In the genomic region with DNA sequence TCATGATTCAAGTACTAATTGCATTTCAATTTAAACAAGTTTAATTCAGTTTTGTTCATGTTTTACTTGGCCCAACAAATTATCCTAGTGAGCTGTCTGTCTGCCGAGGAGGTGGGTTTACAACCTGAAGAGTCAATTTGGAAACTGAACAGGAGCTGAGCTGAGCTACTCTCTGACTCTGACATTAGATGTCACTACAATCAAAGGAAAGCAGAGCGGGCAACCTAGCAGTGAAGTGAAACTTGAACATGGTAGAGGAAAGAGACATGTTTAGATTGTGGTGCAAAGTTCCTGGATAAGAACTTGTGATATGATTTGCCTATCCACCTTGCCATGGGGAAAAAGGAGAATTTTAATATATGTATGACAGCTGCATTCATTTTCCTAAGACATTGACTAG, we compare ENCODE assay signal across 8 cellular contexts. TPM values are rescaled to one million over a fixed set of nuclear protein-coding genes. Genes with fewer than 3 reads are reported as not detected.
DNase-seq lines count a peak whose midpoint lies in the region; ATAC-seq and TF ChIP-seq lines count a peak whose summit lies in the region.

No MANE protein-coding gene starts in this region.

- no peaks in the 10 kb centered on the region; the same call in 1 of the 2 replicates for H3K9me2 ChIP-seq in PC-9 (ENCODE audit: insufficient read depth)

- ATAC-seq in HG03457 (IDR thresholded peaks at IDR 0.05; ENCODE audit: unreplicated experiment) = peak; percentile 61

- no peak for TF ChIP-seq EP300 in esophagus muscularis mucosa (IDR thresholded peaks at IDR 0.05)

- H3K27ac Mint-ChIP-seq in neural crest cell (ENCODE audit: unreplicated experiment) = no peak overlapping the region

- H4K20me1 ChIP-seq in PC-9 (ENCODE audit: insufficient read depth) = no peaks in the 10 kb centered on the region

- H3K36me3 ChIP-seq in PC-9 (ENCODE audit: low read depth) (no peaks in the 10 kb centered on the region), esophagus muscularis mucosa (no peaks in the 10 kb centered on the region), uterus (no peaks in the 10 kb centered on the region)

- TF ChIP-seq CTCF in AG10803 (conservative IDR thresholded peaks at IDR 0.05; ENCODE audit: low read length) (peak; percentile 75), GM12872 (IDR thresholded peaks at IDR 0.05; ENCODE audit: insufficient read depth, low read depth, low read length) (peak; percentile 37; the same call in 2 of the 3 replicates), PC-9 (conservative IDR thresholded peaks at IDR 0.05) (peak; percentile 84), esophagus muscularis mucosa (IDR thresholded peaks at IDR 0.05) (peak in 2 of 3 experiments; percentile 30 to 40), neural crest cell (conservative IDR thresholded peaks at IDR 0.05) (peak; percentile 71), uterus (IDR thresholded peaks at IDR 0.05) (no peak)

- WGBS in esophagus muscularis mucosa = 36% methylated on average over 2 of the region's 2 CpGs

- H3F3A ChIP-seq in PC-9 (ENCODE audit: insufficient read depth, low read depth) = 0 out of 2 replicates have a peak, but pooled peaks cover 9% of the 10 kb centered on the region

- DNase-seq in AG10803 (ENCODE audit: low read depth) = peak; percentile 56
- peak; percentile 44 to 73 for DNase-seq in PC-9
- DNase-seq in esophagus muscularis mucosa (ENCODE audit: extremely low spot score) = no peak
- no peak for DNase-seq in neural crest cell (ENCODE audit: low read depth, low spot score)
- DNase-seq in uterus = no peak
- DNase-seq in stimulated activated CD4-positive, alpha-beta T cell treated with anti-CD3 and anti-CD28 coated beads, Interleukin-4, amount 100 ng/mL, for 1 hour = no peak

- H3K79me2 ChIP-seq in PC-9 (ENCODE audit: low read depth) = no peaks in the 10 kb centered on the region

- H3K4me3 ChIP-seq in AG10803 (ENCODE audit: low read length) (no peak overlapping the region), PC-9 (no peak overlapping the region), esophagus muscularis mucosa (no peak overlapping the region), uterus (no peak overlapping the region)

- CTCF ChIA-PET in PC-9 (lab: Charles Lee) = interaction anchor here (0.6 to 1.7 kb wide), 15 partner anchors 26 to 1681 kb away, joined by 3 to 11 read pairs (median 3); no protein-coding TSS in a partner anchor

- H3K4me1 Mint-ChIP-seq in neural crest cell = no peaks in the 10 kb centered on the region

- peak overlapping the region; percentile 25 for H3K4me2 ChIP-seq in PC-9

- BruUV-seq in PC-9 (replicated peaks; lab: Mats Ljungman, UMichigan) = no TSS peak

- H3K27me3 ChIP-seq in PC-9 (ENCODE audit: insufficient read depth, low read depth) = no peaks in the 10 kb centered on the region
- no peaks in the 10 kb centered on the region for H3K27me3 ChIP-seq in esophagus muscularis mucosa
- no peaks in the 10 kb centered on the region for H3K27me3 ChIP-seq in uterus

- no peak overlapping the region for H3K27ac ChIP-seq in PC-9
- no peak overlapping the region for H3K27ac ChIP-seq in esophagus muscularis mucosa (replicated peaks in 1 of 4)
- no peak overlapping the region for H3K27ac ChIP-seq in uterus

- H2AFZ ChIP-seq in PC-9 = no peak overlapping the region

- no peaks in the 10 kb centered on the region for H3K36me3 Mint-ChIP-seq in neural crest cell (ENCODE audit: low read depth)

- H3K9me3 Mint-ChIP-seq in neural crest cell = peaks cover 3% of the 10 kb centered on the region

- TF ChIP-seq POLR2A in esophagus muscularis mucosa (IDR thresholded peaks at IDR 0.05; ENCODE audit: low read depth) (no peak), uterus (IDR thresholded peaks at IDR 0.05) (no peak)

- POLR2A ChIA-PET in PC-9 (lab: Charles Lee; ENCODE audit: unreplicated experiment) = interaction anchor here (0.6 kb wide), 2 partner anchors 25 to 1644 kb away, joined by 3 to 19 read pairs; no protein-coding TSS in a partner anchor

- no peak overlapping the region for H3K4me3 Mint-ChIP-seq in neural crest cell

- H3K9me3 ChIP-seq in PC-9 (ENCODE audit: insufficient read depth, low read depth) (no peaks in the 10 kb centered on the region), esophagus muscularis mucosa (no peaks in the 10 kb centered on the region), uterus (no peaks in the 10 kb centered on the region)

- intact Hi-C loops in PC-9 (cut with micrococcal nuclease; ENCODE audit: unreplicated experiment) (loop anchor here (1.0 to 10.0 kb wide), 10 partner anchors 27 to 1454 kb away; no protein-coding TSS in a partner anchor), esophagus muscularis mucosa (cut with DNase I) (no loop called here), uterus (cut with DNase I; ENCODE audit: low total_unique reads) (no loop called here)

- no peaks in the 10 kb centered on the region for H3K27me3 Mint-ChIP-seq in neural crest cell (ENCODE audit: low read depth)

- H3K4me1 ChIP-seq in PC-9 (replicated peaks; ENCODE audit: insufficient read depth) (peaks cover 15% of the 10 kb centered on the region), esophagus muscularis mucosa (no peaks in the 10 kb centered on the region), uterus (no peaks in the 10 kb centered on the region)

RNA-seq across cellular contexts. Expression of gene AGR3, which starts 9.6 kb away (rescaled TPM):
- 0.57 and 0.63 TPM in 2 replicates for total RNA-seq in PC-9 (2021)
- total RNA-seq in esophagus muscularis mucosa = under 1 TPM in 1 of 4 donors, not detected in 3; 0.45 TPM
- total RNA-seq in neural crest cell = not detected in 2 replicates
- total RNA-seq in uterus = 1 to 10 TPM in 2 of 4 donors, not detected in 2; 7.1 to 9.1 TPM

Comparison
In these comparisons a context has a peak if more than half of its experiments do, and no peak if none do; other contexts are left out.
1. DNase-seq: peak in AG10803 (single experiment) and PC-9 (2 of 2); none in esophagus muscularis mucosa (single experiment), neural crest cell (single experiment), uterus (0 of 2) and stimulated activated CD4-positive, alpha-beta T cell treated with anti-CD3 and anti-CD28 coated beads, Interleukin-4, amount 100 ng/mL, for 1 hour (single experiment).
2. CTCF ChIP-seq: peak in AG10803 (single experiment), GM12872 (single experiment), PC-9 (single experiment), esophagus muscularis mucosa (2 of 3) and neural crest cell (single experiment); none in uterus (0 of 4).